13 cellular contexts compared by ENCODE assay signal in the genomic region with DNA sequence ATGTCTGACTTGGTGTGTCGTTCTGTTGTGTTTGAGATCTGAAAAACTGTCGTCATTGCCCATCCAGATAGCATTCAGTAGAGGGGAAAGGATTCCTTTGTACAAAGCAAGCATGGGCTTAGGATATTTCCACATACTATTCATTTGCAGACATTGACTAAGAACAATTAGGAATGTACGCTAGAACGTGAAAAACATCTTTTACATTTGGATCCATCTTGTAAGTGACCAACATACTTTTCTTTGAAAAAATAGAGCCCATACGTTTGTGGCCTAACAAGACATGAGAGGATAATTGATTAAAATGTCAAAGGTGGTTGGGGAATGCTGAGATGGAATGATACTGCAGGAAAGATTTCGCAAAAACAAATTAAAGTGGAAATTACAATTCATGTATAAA.
"Had no signal": no experiment of that assay in that cellular context is flagged by ENCODE, and none has a peak within 500 bp of the region (broad histone marks: within the 10 kb centered on the region; RNA-seq: fewer than 3 reads in every experiment).

No MANE protein-coding gene starts in this region.

- H3K4me3 ChIP-seq: heart left ventricle, prostate gland, tibial artery had no signal

- H3K27me3 ChIP-seq: heart left ventricle had no signal

- H3K27ac ChIP-seq: heart left ventricle, parathyroid adenoma, prostate gland, tibial artery had no signal

- H3K9me3 ChIP-seq: heart left ventricle, prostate gland, tibial artery had no signal

- DNase-seq: cortex of kidney; effector memory CD4-positive, alpha-beta T cell; heart left ventricle; hippocampal formation; mesendoderm; naive B cell; stimulated activated CD4-positive, alpha-beta T cell treated with anti-CD3 and anti-CD28 coated beads, Interleukin-2, amount 100 ng/mL, for 24 hours; stimulated activated CD4-positive, alpha-beta T cell treated with anti-CD3 and anti-CD28 coated beads, Interleukin-4, amount 100 ng/mL, for 4 hours; stimulated activated naive B cell treated with anti-CD40 and anti-IgM and Interleukin-4, amounts not matched to agents 10 μg/mL and 1 μg/mL and 100 μg/mL, for 72 hours; stimulated activated naive CD8-positive, alpha-beta T cell treated with anti-CD3 and anti-CD28 coated beads, Interleukin-15, amount 100 ng/mL, for 72 hours; tibial artery had no signal

- H3K4me1 ChIP-seq: parathyroid adenoma, prostate gland had no signal

- H3K36me3 ChIP-seq: heart left ventricle, prostate gland, tibial artery had no signal
